12 cellular contexts compared by ENCODE assay signal in the genomic region with DNA sequence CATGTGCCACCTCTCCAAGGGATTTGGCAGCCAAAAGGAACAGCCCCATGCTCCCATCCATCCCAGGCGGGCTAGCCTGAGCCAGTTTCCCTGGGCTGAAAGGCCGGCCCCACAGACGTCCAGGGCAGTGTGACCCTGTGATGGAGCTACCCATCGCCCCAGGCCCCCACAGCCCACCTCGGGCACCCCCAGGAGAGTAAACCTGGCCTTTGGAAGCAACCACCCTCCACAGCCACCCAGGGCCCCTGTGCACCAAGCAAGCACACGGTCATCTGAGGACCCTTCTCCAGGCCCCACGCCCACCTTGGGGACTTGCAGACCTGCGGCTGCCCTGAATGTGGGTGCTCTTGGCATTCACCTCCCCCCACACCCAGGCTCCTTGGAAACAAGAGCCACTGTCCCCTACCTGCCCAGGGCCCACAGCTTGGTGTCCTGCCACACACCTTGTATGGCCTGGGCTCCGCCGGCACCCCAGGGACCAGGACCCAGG. TPM values are rescaled to one million over a fixed set of nuclear protein-coding genes. Genes with fewer than 3 reads are reported as not detected.
A peak's percentile ranks its signal among the peaks of the same experiment; 100 is the strongest.
DNase-seq lines count a peak whose midpoint lies in the region; ATAC-seq, FAIRE-seq and TF ChIP-seq lines count a peak whose summit lies in the region.
"Had no signal": no experiment of that assay in that cellular context is flagged by ENCODE, and none has a peak within 500 bp of the region (broad histone marks: within the 10 kb centered on the region; RNA-seq: fewer than 3 reads in every experiment).

No MANE protein-coding gene starts in this region.

- DNase-seq in HCT116 (ENCODE audit: low read depth, low spot score): no peak
- DNase-seq in brain microvascular endothelial cell: no peak
- no peak for DNase-seq in left ventricle myocardium inferior
- no peak for DNase-seq in HUDEP-2 (lab: John Stamatoyannopoulos, UW; ENCODE audit: unreplicated experiment in 76 of 76)
- no peak for DNase-seq in urothelium cell line (ENCODE audit: low spot score)
- no peak for DNase-seq in DMS114 treated with DMSO at 0.1 percent for 48 hours (lab: John Stamatoyannopoulos, UW; ENCODE audit: unreplicated experiment)
- DNase-seq: activated naive CD8-positive, alpha-beta T cell treated with anti-CD3 and anti-CD28 coated beads, Interleukin-2, amount 50 U/mL, for 24 hours; CD4-positive, CD25-positive, alpha-beta regulatory T cell; effector CD8-positive, alpha-beta T cell had no signal

- H3K9ac ChIP-seq in HCT116 (ENCODE audit: low read length): peak overlapping the region; percentile 80
- H3K9ac ChIP-seq in skeletal muscle tissue (ENCODE audit: low read depth in 1 of 3, low read length in 3 of 3): peak overlapping the region in 1 of 3 donors; percentile 40

- H4K20me1 ChIP-seq in HCT116 (ENCODE audit: insufficient read depth): no peaks in the 10 kb centered on the region

- no peak for TF ChIP-seq CTCF in HCT116 (IDR thresholded peaks at IDR 0.05 in 2 of 3, conservative IDR thresholded peaks at IDR 0.05 in 1 of 3; ENCODE audit: borderline replicate concordance in 1 of 3, insufficient read depth in 1 of 3, low read depth in 2 of 3, low read length in 2 of 3)
- TF ChIP-seq CTCF in brain microvascular endothelial cell (IDR thresholded peaks at IDR 0.05; ENCODE audit: low read depth, low read length, missing control alignments): no peak
- TF ChIP-seq CTCF in left ventricle myocardium inferior (IDR thresholded peaks at IDR 0.05; ENCODE audit: borderline replicate concordance): no peak

- H3K9me3 ChIP-seq in HCT116 (ENCODE audit: control insufficient read depth in 1 of 2, insufficient read depth in 1 of 2, low read depth in 1 of 2, low read length in 2 of 2): no peaks in the 10 kb centered on the region
- no peaks in the 10 kb centered on the region for H3K9me3 ChIP-seq in left ventricle myocardium inferior (replicated peaks)
- H3K9me3 ChIP-seq in skeletal muscle tissue (ENCODE audit: control insufficient read depth in 3 of 3, low read length in 3 of 3): no peaks in the 10 kb centered on the region

- CTCF ChIA-PET in HCT116 (lab: Charles Lee): interaction anchor here (0.8 to 0.9 kb wide), 3 partner anchors 36 to 76 kb away, joined by 3 read pairs; no protein-coding TSS in a partner anchor

- H3K36me3 ChIP-seq in HCT116 (ENCODE audit: control insufficient read depth in 1 of 2, insufficient read depth in 2 of 2, low read length in 2 of 2) (no peaks in the 10 kb centered on the region), brain microvascular endothelial cell (replicated peaks) (no peaks in the 10 kb centered on the region), left ventricle myocardium inferior (no peaks in the 10 kb centered on the region), skeletal muscle tissue (ENCODE audit: control insufficient read depth in 3 of 3, insufficient read depth in 3 of 3, low read length in 3 of 3) (no peaks in the 10 kb centered on the region)

- in situ Hi-C loops in brain microvascular endothelial cell (cut with HindIII; ENCODE audit: low pct_ligation_motif_present, low sequenced_read_pairs): no loop called here

- RAD21 ChIA-PET in HCT116 (lab: Charles Lee; ENCODE audit: low non-redundant PET in 1 of 2, low total read pairs in 2 of 2, uncharacterized antibody in 2 of 2, unreplicated experiment in 2 of 2): interaction anchor here in 1 of 2 experiments (0.8 kb wide), 1 partner anchor 73 kb away, joined by 4 read pairs; no protein-coding TSS in a partner anchor

- H3K79me2 ChIP-seq in HCT116 (ENCODE audit: insufficient read depth, low read length): no peaks in the 10 kb centered on the region

- POLR2A ChIA-PET in HCT116 (lab: Charles Lee): interaction anchor here (0.6 to 1.0 kb wide), 3 partner anchors 9 to 522 kb away, joined by 3 to 5 read pairs (median 4); a partner anchor contains a TSS

- peak overlapping the region; percentile 90 for H3K4me2 ChIP-seq in HCT116 (ENCODE audit: low read length)

- H3K4me1 ChIP-seq in HCT116 (ENCODE audit: control insufficient read depth in 1 of 2, insufficient read depth in 2 of 2, low read length in 2 of 2) (peaks cover 65 to 85% of the 10 kb centered on the region in 2 experiments), left ventricle myocardium inferior (peaks cover 68% of the 10 kb centered on the region), skeletal muscle tissue (ENCODE audit: control insufficient read depth in 3 of 3, insufficient read depth in 3 of 3, low read length in 3 of 3) (peaks cover 51 to 57% (median 52%) of the 10 kb centered on the region in 3 donors)

- ATAC-seq in HCT116 (no peak), HG02884 (IDR thresholded peaks at IDR 0.05; ENCODE audit: unreplicated experiment) (no peak)
- ATAC-seq: activated naive CD8-positive, alpha-beta T cell treated with anti-CD3 and anti-CD28 coated beads, Interleukin-2, amount 50 U/mL, for 24 hours had no signal

- H3K4me3 ChIP-seq in HCT116 (replicated peaks in 1 of 2; ENCODE audit: low read depth in 1 of 2, low read length in 2 of 2) (peak overlapping the region; percentile 61 to 68), brain microvascular endothelial cell (ENCODE audit: low read depth, low read length) (peak overlapping the region; percentile 38), left ventricle myocardium inferior (peak overlapping the region; percentile 42), skeletal muscle tissue (ENCODE audit: low read length in 3 of 3) (peak overlapping the region in 1 of 3 donors; percentile 60)

- no peak for TF ChIP-seq POLR2A in HCT116 (IDR thresholded peaks at IDR 0.05; ENCODE audit: borderline replicate concordance, extremely low read depth, insufficient read depth, insufficient read length)

- H2AFZ ChIP-seq in HCT116 (ENCODE audit: low read depth, low read length, poor library complexity, severe bottlenecking): no peak overlapping the region

- no peaks in the 10 kb centered on the region for H3K9me2 ChIP-seq in HCT116 (ENCODE audit: insufficient read depth)

- H3K27me3 ChIP-seq in HCT116 (ENCODE audit: insufficient read depth, low read length): no peaks in the 10 kb centered on the region
- no peaks in the 10 kb centered on the region for H3K27me3 ChIP-seq in brain microvascular endothelial cell (replicated peaks)
- H3K27me3 ChIP-seq in left ventricle myocardium inferior (ENCODE audit: low read depth): peaks cover 39% of the 10 kb centered on the region
- peaks cover 3 to 39% (median 15%) of the 10 kb centered on the region in 3 donors for H3K27me3 ChIP-seq in skeletal muscle tissue (ENCODE audit: control insufficient read depth in 3 of 3, insufficient read depth in 3 of 3, low read length in 3 of 3)

- no peak for TF ChIP-seq RAD21 in HCT116 (IDR thresholded peaks at IDR 0.05; ENCODE audit: low read depth)

- peak overlapping the region; percentile 98 for H3K27ac ChIP-seq in HCT116 (ENCODE audit: low read depth, low read length)
- no peak overlapping the region for H3K27ac ChIP-seq in brain microvascular endothelial cell
- peak overlapping the region; percentile 86 for H3K27ac ChIP-seq in left ventricle myocardium inferior (replicated peaks)
- peak overlapping the region; percentile 56 for H3K27ac ChIP-seq in skeletal muscle tissue (ENCODE audit: low read depth, low read length)

- FAIRE-seq in urothelium cell line (lab: Jason Lieb, UNC): no peak

- BruUV-seq in HCT116 (replicated peaks; lab: Mats Ljungman, UMichigan): TSS peak; percentile 40

- intact Hi-C loops in HCT116 (cut with micrococcal nuclease) (loop anchor here (1.0 to 10.0 kb wide), 3 partner anchors 36 to 195 kb away; a partner anchor contains a TSS), left ventricle myocardium inferior (cut with micrococcal nuclease) (loop anchor here (10.0 kb wide), 1 partner anchor 65 kb away; no protein-coding TSS in a partner anchor)

TF ChIP-seq in HCT116, 20 proteins besides CTCF, POLR2A, EP300 and RAD21:
- TF ChIP-seq JUND (IDR thresholded peaks at IDR 0.05) (no peak), CBX3 (IDR thresholded peaks at IDR 0.05; ENCODE audit: low read depth) (no peak), ZFX (IDR thresholded peaks at IDR 0.05) (no peak), POLR2AphosphoS5 (IDR thresholded peaks at IDR 0.05; ENCODE audit: low read depth, low read length) (no peak)
- TF ChIP-seq, protein P1, sequence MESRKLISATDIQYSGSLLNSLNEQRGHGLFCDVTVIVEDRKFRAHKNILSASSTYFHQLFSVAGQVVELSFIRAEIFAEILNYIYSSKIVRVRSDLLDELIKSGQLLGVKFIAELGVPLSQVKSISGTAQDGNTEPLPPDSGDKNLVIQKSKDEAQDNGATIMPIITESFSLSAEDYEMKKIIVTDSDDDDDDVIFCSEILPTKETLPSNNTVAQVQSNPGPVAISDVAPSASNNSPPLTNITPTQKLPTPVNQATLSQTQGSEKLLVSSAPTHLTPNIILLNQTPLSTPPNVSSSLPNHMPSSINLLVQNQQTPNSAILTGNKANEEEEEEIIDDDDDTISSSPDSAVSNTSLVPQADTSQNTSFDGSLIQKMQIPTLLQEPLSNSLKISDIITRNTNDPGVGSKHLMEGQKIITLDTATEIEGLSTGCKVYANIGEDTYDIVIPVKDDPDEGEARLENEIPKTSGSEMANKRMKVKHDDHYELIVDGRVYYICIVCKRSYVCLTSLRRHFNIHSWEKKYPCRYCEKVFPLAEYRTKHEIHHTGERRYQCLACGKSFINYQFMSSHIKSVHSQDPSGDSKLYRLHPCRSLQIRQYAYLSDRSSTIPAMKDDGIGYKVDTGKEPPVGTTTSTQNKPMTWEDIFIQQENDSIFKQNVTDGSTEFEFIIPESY (IDR thresholded peaks at IDR 0.05; ENCODE audit: extremely low read depth, insufficient replicate concordance, low read length): no peak
- TF ChIP-seq, protein P2, sequence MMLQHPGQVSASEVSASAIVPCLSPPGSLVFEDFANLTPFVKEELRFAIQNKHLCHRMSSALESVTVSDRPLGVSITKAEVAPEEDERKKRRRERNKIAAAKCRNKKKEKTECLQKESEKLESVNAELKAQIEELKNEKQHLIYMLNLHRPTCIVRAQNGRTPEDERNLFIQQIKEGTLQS (IDR thresholded peaks at IDR 0.05): no peak
TF ChIP-seq in HCT116: peak in this region for 0.

RNA-seq across cellular contexts. Expression of a gene that starts 8.4 kb away (rescaled TPM):
- total RNA-seq in HCT116 (2021; ENCODE audit: unreplicated experiment) (45.0 TPM), left ventricle myocardium inferior (2.5 TPM), skeletal muscle tissue (11.5 TPM)
- polyA plus RNA-seq in HCT116 (2012): 37.0 and 46.7 TPM in 2 replicates
- total RNA-seq: CD4-positive, CD25-positive, alpha-beta regulatory T cell had no signal
- polyA plus RNA-seq: CD4-positive, CD25-positive, alpha-beta regulatory T cell had no signal

RNA-seq across cellular contexts. Expression of a gene that starts 15.8 kb away (rescaled TPM):
- total RNA-seq in HCT116 (2021; ENCODE audit: unreplicated experiment) (14.8 TPM), left ventricle myocardium inferior (2.4 TPM), skeletal muscle tissue (2.1 TPM)
- 10.6 and 11.2 TPM in 2 replicates for polyA plus RNA-seq in HCT116 (2012)

RNA-seq across cellular contexts. Expression of a gene that starts 45.1 kb away (rescaled TPM):
- total RNA-seq in HCT116 (2021; ENCODE audit: unreplicated experiment) (0.12 TPM), left ventricle myocardium inferior (0.44 TPM), skeletal muscle tissue (7.8 TPM)
- polyA plus RNA-seq in HCT116 (2012): 0.02 and 0.08 TPM in 2 replicates
- total RNA-seq: CD4-positive, CD25-positive, alpha-beta regulatory T cell; myocyte had no signal

RNA-seq across cellular contexts. Expression of a gene that starts 51.1 kb away (rescaled TPM):
- 62.4 TPM for total RNA-seq in HCT116 (2021; ENCODE audit: unreplicated experiment)
- 54.1 and 55.1 TPM in 2 replicates for polyA plus RNA-seq in HCT116 (2012)
- total RNA-seq in left ventricle myocardium inferior: 2.0 TPM
- 15.1 TPM for total RNA-seq in skeletal muscle tissue
